25 cellular contexts compared by ENCODE assay signal in genomic region chr9:117145081-117145480, GRCh38.
"Had no signal": no experiment of that assay in that cellular context is flagged by ENCODE, and none has a peak within 500 bp of the region (broad histone marks: within the 10 kb centered on the region; RNA-seq: fewer than 3 reads in every experiment).

No MANE protein-coding gene starts in this region.

- H2AFZ ChIP-seq: neural progenitor cell, parathyroid adenoma had no signal

- ATAC-seq: naive thymus-derived CD4-positive, alpha-beta T cell; natural killer cell; psoas muscle; right cardiac atrium; right lobe of liver; stimulated activated effector memory CD8-positive, alpha-beta T cell treated with anti-CD3 and anti-CD28 coated beads, Interleukin-12 subunit alpha, Interleukin-12 subunit beta, amount 100 ng/mL, for 72 hours; stimulated activated naive B cell treated with anti-CD40 and anti-IgM and Interleukin-4, amounts not matched to agents 10 μg/mL and 1 μg/mL and 100 μg/mL, for 72 hours; upper lobe of right lung had no signal

- H3K27me3 ChIP-seq: neural progenitor cell, ovary, right lobe of liver, sigmoid colon, stomach, thyroid gland, tibial nerve, upper lobe of right lung, uterus had no signal

- H3K9me3 ChIP-seq: ovary, psoas muscle, right lobe of liver, sigmoid colon, stomach, thoracic aorta, thyroid gland, tibial nerve, upper lobe of right lung, uterus had no signal

- H3K4me3 ChIP-seq: neural progenitor cell, ovary, psoas muscle, right lobe of liver, sigmoid colon, stomach, thoracic aorta, thyroid gland, tibial nerve, upper lobe of right lung, uterus had no signal

- DNase-seq: naive thymus-derived CD4-positive, alpha-beta T cell; natural killer cell; occipital lobe; ovary; posterior cingulate gyrus; psoas muscle; right cardiac atrium; right lobe of liver; sigmoid colon; small intestine; stimulated activated CD4-positive, alpha-beta T cell treated with anti-CD3 and anti-CD28 coated beads, Interleukin-15, amount 100 ng/mL, for 24 hours; stimulated activated CD4-positive, alpha-beta T cell treated with anti-CD3 and anti-CD28 coated beads, Interleukin-2, amount 100 ng/mL, for 24 hours; stimulated activated CD4-positive, alpha-beta T cell treated with anti-CD3 and anti-CD28 coated beads, Interleukin-2, amount 100 ng/mL, for 48 hours; stimulated activated CD4-positive, alpha-beta T cell treated with anti-CD3 and anti-CD28 coated beads, Interleukin-4, amount 100 ng/mL, for 24 hours; stimulated activated naive B cell treated with anti-CD40 and anti-IgM and Interleukin-4, amounts not matched to agents 10 μg/mL and 1 μg/mL and 100 μg/mL, for 72 hours; stimulated activated naive CD4-positive, alpha-beta T cell treated with Interleukin-2 at 50 U/mL for 16 hours; stomach; thyroid gland; upper lobe of right lung; uterus had no signal

- H3K4me1 ChIP-seq: neural progenitor cell, parathyroid adenoma, psoas muscle, right lobe of liver, sigmoid colon, stomach, thyroid gland, tibial nerve, upper lobe of right lung, uterus had no signal

- H3K36me3 ChIP-seq: neural progenitor cell, ovary, right lobe of liver, sigmoid colon, stomach, thoracic aorta, thyroid gland, tibial nerve, upper lobe of right lung, uterus had no signal

- H3K4me2 ChIP-seq: neural progenitor cell had no signal

- H3K9ac ChIP-seq: neural progenitor cell, parathyroid adenoma had no signal

- H3K79me2 ChIP-seq: parathyroid adenoma had no signal

- H3K27ac ChIP-seq: neural progenitor cell, ovary, parathyroid adenoma, psoas muscle, right lobe of liver, sigmoid colon, stomach, thoracic aorta, thyroid gland, tibial nerve, upper lobe of right lung, uterus had no signal
